Comparison of ENCODE assay signal across 32 cellular contexts in the genomic region with DNA sequence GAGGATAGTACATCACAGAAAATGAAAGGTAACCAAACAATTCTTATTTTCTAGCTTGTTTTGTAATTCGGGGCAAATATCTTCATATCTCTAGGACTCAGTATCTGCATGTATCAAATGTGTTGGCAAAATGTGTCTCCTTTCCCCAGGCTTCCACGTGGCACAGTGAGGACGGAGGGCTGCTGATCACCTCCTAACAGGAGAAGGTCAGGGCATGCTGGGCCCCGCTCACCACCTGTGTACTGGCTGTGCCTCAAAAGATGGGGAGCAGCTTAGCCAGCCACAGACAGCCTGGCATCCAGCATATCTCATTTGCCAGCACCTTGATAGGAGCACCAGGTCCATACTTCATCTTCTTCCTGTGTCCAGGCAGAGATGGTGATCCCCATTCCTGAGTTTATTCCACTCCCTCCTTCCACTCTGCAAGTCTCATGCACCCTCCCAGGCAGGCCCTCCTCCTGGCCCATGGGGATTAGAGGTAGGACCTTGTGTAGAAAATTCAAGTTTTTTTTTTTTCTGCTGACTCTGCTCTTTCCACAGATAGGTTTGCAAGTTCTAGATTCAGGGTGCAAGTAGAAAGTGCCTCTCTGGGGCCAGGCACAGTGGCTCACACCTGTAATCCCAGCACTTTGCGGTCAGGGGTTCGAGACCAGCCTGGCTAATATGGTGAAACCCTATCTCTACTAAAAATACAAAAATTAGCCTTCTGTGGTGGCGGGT.
"Had no signal": no experiment of that assay in that cellular context is flagged by ENCODE, and none has a peak within 500 bp of the region (broad histone marks: within the 10 kb centered on the region; RNA-seq: fewer than 3 reads in every experiment).

No MANE protein-coding gene starts in this region.

- H3K4me3 ChIP-seq: adrenal gland, body of pancreas, breast epithelium had no signal

- H3K27ac ChIP-seq: adrenal gland, body of pancreas, brain microvascular endothelial cell, breast epithelium, VCaP had no signal

- H3K27me3 ChIP-seq: adrenal gland, body of pancreas, brain microvascular endothelial cell, breast epithelium had no signal

- FAIRE-seq: astrocyte, TTC549 had no signal

- H3K4me1 ChIP-seq: adrenal gland, body of pancreas, breast epithelium had no signal

- DNase-seq: activated B cell treated with CpG ODN at 0.5 μM for 24 hours; activated CD4-positive, alpha-beta memory T cell treated with anti-CD3 and anti-CD28 coated beads for 36 hours; activated CD4-positive, alpha-beta T cell treated with anti-CD3 and anti-CD28 coated beads for 4 hours; activated CD4-positive, alpha-beta T cell treated with anti-CD3 and anti-CD28 coated beads, Interleukin-2, amount 10 ng/mL, durations not matched to agents 24 days and 14 days; activated CD4-positive, alpha-beta T cell treated with anti-CD3 and anti-CD28 coated beads, Interleukin-2, amount 50 U/mL, for 1 hour; activated CD4-positive, alpha-beta T cell treated with anti-CD3 and anti-CD28 coated beads, Interleukin-2, amount 50 U/mL, for 4 hours; activated CD4-positive, CD25-positive, alpha-beta regulatory T cell treated with anti-CD3 and anti-CD28 coated beads, Interleukin-2, amount 50 U/mL, for 72 hours; activated CD8-positive, alpha-beta memory T cell treated with anti-CD3 and anti-CD28 coated beads, Interleukin-2, amount 50 U/mL, for 4 hours; activated CD8-positive, alpha-beta T cell treated with anti-CD3 and anti-CD28 coated beads for 36 hours; activated effector memory CD4-positive, alpha-beta T cell treated with anti-CD3 and anti-CD28 coated beads, Interleukin-2, amount 50 U/mL, for 16 hours; activated gamma-delta T cell treated with Interleukin-2 at 50 U/mL for 16 hours; activated naive CD4-positive, alpha-beta T cell; activated naive CD4-positive, alpha-beta T cell treated with anti-CD3 and anti-CD28 coated beads for 36 hours; activated naive CD4-positive, alpha-beta T cell treated with anti-CD3 and anti-CD28 coated beads, Interleukin-2, amount 50 U/mL, for 16 hours; activated naive CD8-positive, alpha-beta T cell treated with anti-CD3 and anti-CD28 coated beads for 36 hours; activated T-cell treated with anti-CD3 and anti-CD28 coated beads for 4 hours; activated T-cell treated with anti-CD3 and anti-CD28 coated beads, Interleukin-2, amount 50 U/mL, for 1 hour; activated T-cell treated with anti-CD3 and anti-CD28 coated beads, Interleukin-2, amount 50 U/mL, for 4 hours; activated T-cell treated with anti-CD3 and anti-CD28 coated beads, Interleukin-2, amount 50 U/mL, for 72 hours; adrenal gland; amniotic stem cell; body of pancreas; brain microvascular endothelial cell; central memory CD4-positive, alpha-beta T cell; T-helper 2 cell; T-helper 9 cell had no signal

- H3K9me3 ChIP-seq: adrenal gland, body of pancreas, breast epithelium had no signal

- ATAC-seq: activated CD8-positive, alpha-beta T cell treated with anti-CD3 and anti-CD28 coated beads for 36 hours; activated naive CD4-positive, alpha-beta T cell treated with anti-CD3 and anti-CD28 coated beads, Interleukin-2, amount 50 U/mL, for 72 hours; activated T-cell treated with anti-CD3 and anti-CD28 coated beads, Interleukin-2, amount 50 U/mL, for 4 hours; activated T-cell treated with anti-CD3 and anti-CD28 coated beads, Interleukin-2, amount 50 U/mL, for 72 hours; activated T-helper 17 cell treated with anti-CD3 and anti-CD28 coated beads, Interleukin-2, amount 50 U/mL, for 72 hours; body of pancreas had no signal

- H3K36me3 ChIP-seq: adrenal gland, brain microvascular endothelial cell, breast epithelium had no signal
